ENCODE assay signal across 23 cellular contexts in the genomic region with DNA sequence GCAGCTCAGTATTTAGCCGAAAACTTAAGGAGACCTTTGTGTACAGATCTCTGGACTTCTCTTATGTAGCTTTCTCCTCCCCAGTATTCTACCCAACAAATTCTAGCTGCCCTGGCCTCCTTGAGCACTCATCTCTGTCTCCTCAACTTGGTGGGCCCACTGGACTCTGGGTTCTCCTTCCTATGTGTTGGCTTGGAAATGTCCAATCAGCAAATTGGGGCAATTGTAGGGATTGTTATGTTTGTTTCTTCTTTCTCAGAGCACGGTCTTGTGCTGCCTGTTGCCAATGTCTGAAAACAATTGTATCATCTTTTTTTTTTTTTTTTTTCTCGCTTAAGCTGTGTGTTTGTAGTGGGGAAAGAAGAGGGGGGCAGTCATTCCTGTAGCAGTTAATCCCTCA. TPM values are rescaled to one million over a fixed set of nuclear protein-coding genes. Genes with fewer than 3 reads are reported as not detected.
"Had no signal": no experiment of that assay in that cellular context is flagged by ENCODE, and none has a peak within 500 bp of the region (broad histone marks: within the 10 kb centered on the region; RNA-seq: fewer than 3 reads in every experiment).

No MANE protein-coding gene starts in this region.

- H3K9me3 ChIP-seq: SK-N-SH had no signal

- H3K4me2 ChIP-seq: KMS-11, SK-N-SH had no signal

- FAIRE-seq: HTR-8/SVneo had no signal

- DNase-seq: Kasumi-1, MM.1S, NCI-H1092 treated with DMSO at 0.1 percent for 48 hours, NCI-H1436, NCI-H187, NCI-H2029, NCI-H2081 treated with DMSO at 0.1 percent for 48 hours, NCI-H2171, NCI-H226, NCI-H446, NCI-H510A, NCI-H524 treated with DMSO at 0.1 percent for 48 hours, NCI-H69, NCI-H774, PC-3, SHP77, SK-N-SH had no signal

- ATAC-seq: Panc1, PC-3 had no signal

- H3K9ac ChIP-seq: KMS-11, SK-N-SH had no signal

- H3K27ac ChIP-seq: HL-60, KMS-11, RWPE1 had no signal

RNA-seq across cellular contexts. Expression of gene NTN4, which starts 30.2 kb away (rescaled TPM):
- total RNA-seq: OCI-LY7 had no signal
